ENCODE assay signal across 1 cellular context in the genomic region with DNA sequence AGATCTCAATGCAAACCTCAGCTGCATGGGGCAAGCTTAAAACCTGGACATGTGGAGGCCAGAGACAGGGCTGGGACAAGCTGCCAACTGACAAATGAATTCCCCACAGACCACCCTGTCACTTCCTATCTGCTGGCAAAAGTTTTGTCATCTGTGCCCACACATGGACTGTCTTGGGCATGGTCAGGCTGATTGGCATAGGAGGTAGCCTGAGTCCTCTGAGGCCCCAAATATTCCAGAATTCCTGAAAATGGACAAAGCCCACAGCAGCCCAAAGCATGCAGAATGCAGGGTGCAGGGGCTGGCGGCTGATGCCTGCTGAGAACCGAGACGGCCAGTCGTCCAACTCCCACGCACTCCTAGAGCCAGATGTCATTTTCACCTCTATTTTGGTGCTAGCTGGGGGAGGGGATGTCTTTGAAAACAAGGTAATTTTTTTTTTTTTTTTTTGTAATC.
TF ChIP-seq lines count a peak whose summit lies in the region.

No MANE protein-coding gene starts in this region.

TF ChIP-seq in GM12878, 131 proteins besides CTCF, POLR2A, EP300 and RAD21 (continued from another document and continues in another):
- TF ChIP-seq, protein P1, sequence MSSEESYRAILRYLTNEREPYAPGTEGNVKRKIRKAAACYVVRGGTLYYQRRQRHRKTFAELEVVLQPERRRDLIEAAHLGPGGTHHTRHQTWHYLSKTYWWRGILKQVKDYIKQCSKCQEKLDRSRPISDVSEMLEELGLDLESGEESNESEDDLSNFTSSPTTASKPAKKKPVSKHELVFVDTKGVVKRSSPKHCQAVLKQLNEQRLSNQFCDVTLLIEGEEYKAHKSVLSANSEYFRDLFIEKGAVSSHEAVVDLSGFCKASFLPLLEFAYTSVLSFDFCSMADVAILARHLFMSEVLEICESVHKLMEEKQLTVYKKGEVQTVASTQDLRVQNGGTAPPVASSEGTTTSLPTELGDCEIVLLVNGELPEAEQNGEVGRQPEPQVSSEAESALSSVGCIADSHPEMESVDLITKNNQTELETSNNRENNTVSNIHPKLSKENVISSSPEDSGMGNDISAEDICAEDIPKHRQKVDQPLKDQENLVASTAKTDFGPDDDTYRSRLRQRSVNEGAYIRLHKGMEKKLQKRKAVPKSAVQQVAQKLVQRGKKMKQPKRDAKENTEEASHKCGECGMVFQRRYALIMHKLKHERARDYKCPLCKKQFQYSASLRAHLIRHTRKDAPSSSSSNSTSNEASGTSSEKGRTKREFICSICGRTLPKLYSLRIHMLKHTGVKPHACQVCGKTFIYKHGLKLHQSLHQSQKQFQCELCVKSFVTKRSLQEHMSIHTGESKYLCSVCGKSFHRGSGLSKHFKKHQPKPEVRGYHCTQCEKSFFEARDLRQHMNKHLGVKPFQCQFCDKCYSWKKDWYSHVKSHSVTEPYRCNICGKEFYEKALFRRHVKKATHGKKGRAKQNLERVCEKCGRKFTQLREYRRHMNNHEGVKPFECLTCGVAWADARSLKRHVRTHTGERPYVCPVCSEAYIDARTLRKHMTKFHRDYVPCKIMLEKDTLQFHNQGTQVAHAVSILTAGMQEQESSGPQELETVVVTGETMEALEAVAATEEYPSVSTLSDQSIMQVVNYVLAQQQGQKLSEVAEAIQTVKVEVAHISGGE (CRISPR knock-in tag; IDR thresholded peaks at IDR 0.05), result no peak
- peak; percentile 74 for TF ChIP-seq CHD2 (IDR thresholded peaks at IDR 0.05; ENCODE audit: borderline replicate concordance, low read depth, low read length)
- TF ChIP-seq NR2C1 (IDR thresholded peaks at IDR 0.05), result no peak
- TF ChIP-seq IKZF1 (conservative IDR thresholded peaks at IDR 0.05), result peak; percentile 76
- no peak for TF ChIP-seq ASH2L (IDR thresholded peaks at IDR 0.05; ENCODE audit: borderline replicate concordance, low read depth)
- TF ChIP-seq ZNF384 (IDR thresholded peaks at IDR 0.05; ENCODE audit: borderline replicate concordance, low read depth, low read length), result peak; percentile 91
- no peak for TF ChIP-seq IRF4 (IDR thresholded peaks at IDR 0.05; ENCODE audit: low read depth, low read length)
- TF ChIP-seq, protein P2, sequence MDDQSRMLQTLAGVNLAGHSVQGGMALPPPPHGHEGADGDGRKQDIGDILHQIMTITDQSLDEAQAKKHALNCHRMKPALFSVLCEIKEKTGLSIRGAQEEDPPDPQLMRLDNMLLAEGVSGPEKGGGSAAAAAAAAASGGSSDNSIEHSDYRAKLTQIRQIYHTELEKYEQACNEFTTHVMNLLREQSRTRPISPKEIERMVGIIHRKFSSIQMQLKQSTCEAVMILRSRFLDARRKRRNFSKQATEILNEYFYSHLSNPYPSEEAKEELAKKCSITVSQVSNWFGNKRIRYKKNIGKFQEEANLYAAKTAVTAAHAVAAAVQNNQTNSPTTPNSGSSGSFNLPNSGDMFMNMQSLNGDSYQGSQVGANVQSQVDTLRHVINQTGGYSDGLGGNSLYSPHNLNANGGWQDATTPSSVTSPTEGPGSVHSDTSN (IDR thresholded peaks at IDR 0.05; ENCODE audit: insufficient replicate concordance, low read depth, low read length), result no peak
- no peak for TF ChIP-seq WRNIP1 (IDR thresholded peaks at IDR 0.05; ENCODE audit: borderline replicate concordance, low read depth, low read length)
- peak; percentile 41; the same call in 1 of the 2 replicates for TF ChIP-seq NBN (IDR thresholded peaks at IDR 0.05)
- no peak for TF ChIP-seq NR2C2 (IDR thresholded peaks at IDR 0.05; ENCODE audit: borderline replicate concordance, control insufficient read depth, insufficient read length, low read depth)
- no peak for TF ChIP-seq PAX8 (IDR thresholded peaks at IDR 0.05)
- peak; percentile 86 for TF ChIP-seq EED (IDR thresholded peaks at IDR 0.05; ENCODE audit: low read depth)
- TF ChIP-seq, protein P3, sequence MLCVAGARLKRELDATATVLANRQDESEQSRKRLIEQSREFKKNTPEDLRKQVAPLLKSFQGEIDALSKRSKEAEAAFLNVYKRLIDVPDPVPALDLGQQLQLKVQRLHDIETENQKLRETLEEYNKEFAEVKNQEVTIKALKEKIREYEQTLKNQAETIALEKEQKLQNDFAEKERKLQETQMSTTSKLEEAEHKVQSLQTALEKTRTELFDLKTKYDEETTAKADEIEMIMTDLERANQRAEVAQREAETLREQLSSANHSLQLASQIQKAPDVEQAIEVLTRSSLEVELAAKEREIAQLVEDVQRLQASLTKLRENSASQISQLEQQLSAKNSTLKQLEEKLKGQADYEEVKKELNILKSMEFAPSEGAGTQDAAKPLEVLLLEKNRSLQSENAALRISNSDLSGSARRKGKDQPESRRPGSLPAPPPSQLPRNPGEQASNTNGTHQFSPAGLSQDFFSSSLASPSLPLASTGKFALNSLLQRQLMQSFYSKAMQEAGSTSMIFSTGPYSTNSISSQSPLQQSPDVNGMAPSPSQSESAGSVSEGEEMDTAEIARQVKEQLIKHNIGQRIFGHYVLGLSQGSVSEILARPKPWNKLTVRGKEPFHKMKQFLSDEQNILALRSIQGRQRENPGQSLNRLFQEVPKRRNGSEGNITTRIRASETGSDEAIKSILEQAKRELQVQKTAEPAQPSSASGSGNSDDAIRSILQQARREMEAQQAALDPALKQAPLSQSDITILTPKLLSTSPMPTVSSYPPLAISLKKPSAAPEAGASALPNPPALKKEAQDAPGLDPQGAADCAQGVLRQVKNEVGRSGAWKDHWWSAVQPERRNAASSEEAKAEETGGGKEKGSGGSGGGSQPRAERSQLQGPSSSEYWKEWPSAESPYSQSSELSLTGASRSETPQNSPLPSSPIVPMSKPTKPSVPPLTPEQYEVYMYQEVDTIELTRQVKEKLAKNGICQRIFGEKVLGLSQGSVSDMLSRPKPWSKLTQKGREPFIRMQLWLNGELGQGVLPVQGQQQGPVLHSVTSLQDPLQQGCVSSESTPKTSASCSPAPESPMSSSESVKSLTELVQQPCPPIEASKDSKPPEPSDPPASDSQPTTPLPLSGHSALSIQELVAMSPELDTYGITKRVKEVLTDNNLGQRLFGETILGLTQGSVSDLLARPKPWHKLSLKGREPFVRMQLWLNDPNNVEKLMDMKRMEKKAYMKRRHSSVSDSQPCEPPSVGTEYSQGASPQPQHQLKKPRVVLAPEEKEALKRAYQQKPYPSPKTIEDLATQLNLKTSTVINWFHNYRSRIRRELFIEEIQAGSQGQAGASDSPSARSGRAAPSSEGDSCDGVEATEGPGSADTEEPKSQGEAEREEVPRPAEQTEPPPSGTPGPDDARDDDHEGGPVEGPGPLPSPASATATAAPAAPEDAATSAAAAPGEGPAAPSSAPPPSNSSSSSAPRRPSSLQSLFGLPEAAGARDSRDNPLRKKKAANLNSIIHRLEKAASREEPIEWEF (IDR thresholded peaks at IDR 0.05; ENCODE audit: insufficient replicate concordance, low read depth, low read length), result no peak
- TF ChIP-seq PAX5 (IDR thresholded peaks at IDR 0.05; ENCODE audit: borderline replicate concordance, low read depth, low read length), result 0 out of 2 replicates have a peak, but pooled peaks have one; percentile 12
- no peak for TF ChIP-seq RB1 (IDR thresholded peaks at IDR 0.05; ENCODE audit: borderline replicate concordance)
- TF ChIP-seq STAT3 (IDR thresholded peaks at IDR 0.05; ENCODE audit: low read depth, low read length), result no peak
- no peak for TF ChIP-seq ZNF622 (IDR thresholded peaks at IDR 0.05)
- peak; percentile 68 to 70; a peak in 3 of 4 replicates for TF ChIP-seq IKZF2 (IDR thresholded peaks at IDR 0.05)
- no peak for TF ChIP-seq TAF1 (IDR thresholded peaks at IDR 0.05; ENCODE audit: borderline replicate concordance, low read depth, low read length)
- 0 out of 4 replicates have a peak, but pooled peaks of 1 of the 2 experiments have one; percentile 29 for TF ChIP-seq CEBPB (IDR thresholded peaks at IDR 0.05; ENCODE audit: borderline replicate concordance in 1 of 2, low read depth in 2 of 2, low read length in 2 of 2)
- no peak for TF ChIP-seq POLR2AphosphoS5 (IDR thresholded peaks at IDR 0.05; ENCODE audit: low read length)
- TF ChIP-seq, protein P4, sequence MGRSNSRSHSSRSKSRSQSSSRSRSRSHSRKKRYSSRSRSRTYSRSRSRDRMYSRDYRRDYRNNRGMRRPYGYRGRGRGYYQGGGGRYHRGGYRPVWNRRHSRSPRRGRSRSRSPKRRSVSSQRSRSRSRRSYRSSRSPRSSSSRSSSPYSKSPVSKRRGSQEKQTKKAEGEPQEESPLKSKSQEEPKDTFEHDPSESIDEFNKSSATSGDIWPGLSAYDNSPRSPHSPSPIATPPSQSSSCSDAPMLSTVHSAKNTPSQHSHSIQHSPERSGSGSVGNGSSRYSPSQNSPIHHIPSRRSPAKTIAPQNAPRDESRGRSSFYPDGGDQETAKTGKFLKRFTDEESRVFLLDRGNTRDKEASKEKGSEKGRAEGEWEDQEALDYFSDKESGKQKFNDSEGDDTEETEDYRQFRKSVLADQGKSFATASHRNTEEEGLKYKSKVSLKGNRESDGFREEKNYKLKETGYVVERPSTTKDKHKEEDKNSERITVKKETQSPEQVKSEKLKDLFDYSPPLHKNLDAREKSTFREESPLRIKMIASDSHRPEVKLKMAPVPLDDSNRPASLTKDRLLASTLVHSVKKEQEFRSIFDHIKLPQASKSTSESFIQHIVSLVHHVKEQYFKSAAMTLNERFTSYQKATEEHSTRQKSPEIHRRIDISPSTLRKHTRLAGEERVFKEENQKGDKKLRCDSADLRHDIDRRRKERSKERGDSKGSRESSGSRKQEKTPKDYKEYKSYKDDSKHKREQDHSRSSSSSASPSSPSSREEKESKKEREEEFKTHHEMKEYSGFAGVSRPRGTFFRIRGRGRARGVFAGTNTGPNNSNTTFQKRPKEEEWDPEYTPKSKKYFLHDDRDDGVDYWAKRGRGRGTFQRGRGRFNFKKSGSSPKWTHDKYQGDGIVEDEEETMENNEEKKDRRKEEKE (IDR thresholded peaks at IDR 0.05), result no peak
- TF ChIP-seq, protein P5, sequence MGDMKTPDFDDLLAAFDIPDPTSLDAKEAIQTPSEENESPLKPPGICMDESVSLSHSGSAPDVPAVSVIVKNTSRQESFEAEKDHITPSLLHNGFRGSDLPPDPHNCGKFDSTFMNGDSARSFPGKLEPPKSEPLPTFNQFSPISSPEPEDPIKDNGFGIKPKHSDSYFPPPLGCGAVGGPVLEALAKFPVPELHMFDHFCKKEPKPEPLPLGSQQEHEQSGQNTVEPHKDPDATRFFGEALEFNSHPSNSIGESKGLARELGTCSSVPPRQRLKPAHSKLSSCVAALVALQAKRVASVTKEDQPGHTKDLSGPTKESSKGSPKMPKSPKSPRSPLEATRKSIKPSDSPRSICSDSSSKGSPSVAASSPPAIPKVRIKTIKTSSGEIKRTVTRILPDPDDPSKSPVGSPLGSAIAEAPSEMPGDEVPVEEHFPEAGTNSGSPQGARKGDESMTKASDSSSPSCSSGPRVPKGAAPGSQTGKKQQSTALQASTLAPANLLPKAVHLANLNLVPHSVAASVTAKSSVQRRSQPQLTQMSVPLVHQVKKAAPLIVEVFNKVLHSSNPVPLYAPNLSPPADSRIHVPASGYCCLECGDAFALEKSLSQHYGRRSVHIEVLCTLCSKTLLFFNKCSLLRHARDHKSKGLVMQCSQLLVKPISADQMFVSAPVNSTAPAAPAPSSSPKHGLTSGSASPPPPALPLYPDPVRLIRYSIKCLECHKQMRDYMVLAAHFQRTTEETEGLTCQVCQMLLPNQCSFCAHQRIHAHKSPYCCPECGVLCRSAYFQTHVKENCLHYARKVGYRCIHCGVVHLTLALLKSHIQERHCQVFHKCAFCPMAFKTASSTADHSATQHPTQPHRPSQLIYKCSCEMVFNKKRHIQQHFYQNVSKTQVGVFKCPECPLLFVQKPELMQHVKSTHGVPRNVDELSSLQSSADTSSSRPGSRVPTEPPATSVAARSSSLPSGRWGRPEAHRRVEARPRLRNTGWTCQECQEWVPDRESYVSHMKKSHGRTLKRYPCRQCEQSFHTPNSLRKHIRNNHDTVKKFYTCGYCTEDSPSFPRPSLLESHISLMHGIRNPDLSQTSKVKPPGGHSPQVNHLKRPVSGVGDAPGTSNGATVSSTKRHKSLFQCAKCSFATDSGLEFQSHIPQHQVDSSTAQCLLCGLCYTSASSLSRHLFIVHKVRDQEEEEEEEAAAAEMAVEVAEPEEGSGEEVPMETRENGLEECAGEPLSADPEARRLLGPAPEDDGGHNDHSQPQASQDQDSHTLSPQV (IDR thresholded peaks at IDR 0.05), result no peak
- no peak for TF ChIP-seq JUND (IDR thresholded peaks at IDR 0.05; ENCODE audit: low read depth, low read length)
- TF ChIP-seq, protein P6, sequence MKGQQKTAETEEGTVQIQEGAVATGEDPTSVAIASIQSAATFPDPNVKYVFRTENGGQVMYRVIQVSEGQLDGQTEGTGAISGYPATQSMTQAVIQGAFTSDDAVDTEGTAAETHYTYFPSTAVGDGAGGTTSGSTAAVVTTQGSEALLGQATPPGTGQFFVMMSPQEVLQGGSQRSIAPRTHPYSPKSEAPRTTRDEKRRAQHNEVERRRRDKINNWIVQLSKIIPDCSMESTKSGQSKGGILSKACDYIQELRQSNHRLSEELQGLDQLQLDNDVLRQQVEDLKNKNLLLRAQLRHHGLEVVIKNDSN (IDR thresholded peaks at IDR 0.05; ENCODE audit: borderline replicate concordance, extremely low read length, insufficient read depth, low read depth, low read length), result no peak
- peak; percentile 83 for TF ChIP-seq MEF2B (IDR thresholded peaks at IDR 0.05; ENCODE audit: partially characterized antibody, poor library complexity, severe bottlenecking)
- TF ChIP-seq GABPA (IDR thresholded peaks at IDR 0.05; ENCODE audit: low read depth), result no peak
- TF ChIP-seq KLF5 (IDR thresholded peaks at IDR 0.05; ENCODE audit: partially characterized antibody), result no peak
- TF ChIP-seq, protein P7, sequence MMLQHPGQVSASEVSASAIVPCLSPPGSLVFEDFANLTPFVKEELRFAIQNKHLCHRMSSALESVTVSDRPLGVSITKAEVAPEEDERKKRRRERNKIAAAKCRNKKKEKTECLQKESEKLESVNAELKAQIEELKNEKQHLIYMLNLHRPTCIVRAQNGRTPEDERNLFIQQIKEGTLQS (IDR thresholded peaks at IDR 0.05; ENCODE audit: borderline replicate concordance, extremely low read depth, low read depth, low read length), result no peak
- TF ChIP-seq ATF7 (IDR thresholded peaks at IDR 0.05; ENCODE audit: low read depth), result peak; percentile 89
- no peak for TF ChIP-seq MXI1 (IDR thresholded peaks at IDR 0.05; ENCODE audit: low read depth, low read length)
- no peak for TF ChIP-seq STAT1 (conservative IDR thresholded peaks at IDR 0.05)
- TF ChIP-seq FOXM1 (IDR thresholded peaks at IDR 0.05; ENCODE audit: low read depth, low read length), result peak; percentile 82
- peak; percentile 64 for TF ChIP-seq CREB1 (IDR thresholded peaks at IDR 0.05; ENCODE audit: low read depth)
- TF ChIP-seq HDAC6 (IDR thresholded peaks at IDR 0.05; ENCODE audit: unreplicated experiment), result no peak
- TF ChIP-seq ESRRA (IDR thresholded peaks at IDR 0.05; ENCODE audit: low read length), result no peak
